ENCODE assay signal across 12 cellular contexts in genomic region chr6:150327117-150327774, GRCh38. TPM values are rescaled to one million over a fixed set of nuclear protein-coding genes. Genes with fewer than 3 reads are reported as not detected.
"Had no signal": no experiment of that assay in that cellular context is flagged by ENCODE, and none has a peak within 500 bp of the region (broad histone marks: within the 10 kb centered on the region; RNA-seq: fewer than 3 reads in every experiment).

No MANE protein-coding gene starts in this region.

- H3K4me1 Mint-ChIP-seq: activated naive CD4-positive, alpha-beta T cell treated with anti-CD3 and anti-CD28 coated beads, Interleukin-2, amount 50 U/mL, for 24 hours; immature natural killer cell; memory B cell had no signal

- H3K4me3 Mint-ChIP-seq: activated naive CD4-positive, alpha-beta T cell treated with anti-CD3 and anti-CD28 coated beads, Interleukin-2, amount 50 U/mL, for 24 hours; immature natural killer cell; memory B cell; natural killer cell treated with Interleukin-12 subunit alpha and Interleukin-12 subunit beta and Interleukin-15 and Interleukin-18, amount 100 ng/mL, for 72 hours; WTC11 had no signal

- H3K27ac ChIP-seq: dorsolateral prefrontal cortex, tibial nerve had no signal

- H3K4me1 ChIP-seq: tibial nerve had no signal

- H3K27me3 Mint-ChIP-seq: activated naive CD4-positive, alpha-beta T cell treated with anti-CD3 and anti-CD28 coated beads, Interleukin-2, amount 50 U/mL, for 24 hours had no signal

- H3K9me3 ChIP-seq: tibial nerve had no signal

- H3K9me3 Mint-ChIP-seq: natural killer cell treated with Interleukin-12 subunit alpha and Interleukin-12 subunit beta and Interleukin-15 and Interleukin-18, amount 100 ng/mL, for 72 hours had no signal

- H3K36me3 Mint-ChIP-seq: activated naive CD4-positive, alpha-beta T cell treated with anti-CD3 and anti-CD28 coated beads, Interleukin-2, amount 50 U/mL, for 24 hours; natural killer cell treated with Interleukin-12 subunit alpha and Interleukin-12 subunit beta and Interleukin-15 and Interleukin-18, amount 100 ng/mL, for 72 hours; WTC11 had no signal

- H3K36me3 ChIP-seq: tibial nerve had no signal

- DNase-seq: activated CD4-positive, alpha-beta T cell treated with anti-CD3 and anti-CD28 coated beads for 48 hours; amniotic stem cell; dorsolateral prefrontal cortex; immature natural killer cell; left colon; T-helper 9 cell had no signal

- H3K27ac Mint-ChIP-seq: activated naive CD4-positive, alpha-beta T cell treated with anti-CD3 and anti-CD28 coated beads, Interleukin-2, amount 50 U/mL, for 24 hours; immature natural killer cell; memory B cell; natural killer cell treated with Interleukin-12 subunit alpha and Interleukin-12 subunit beta and Interleukin-15 and Interleukin-18, amount 100 ng/mL, for 72 hours; WTC11 had no signal

- ATAC-seq: left colon; natural killer cell treated with Interleukin-12 subunit alpha and Interleukin-12 subunit beta and Interleukin-15 and Interleukin-18, amount 100 ng/mL, for 72 hours; WTC11 had no signal

- H3K4me3 ChIP-seq: dorsolateral prefrontal cortex, tibial nerve had no signal

RNA-seq across cellular contexts. Expression of gene IYD, which starts 41.6 kb away (rescaled TPM):
- total RNA-seq: chondrocyte; natural killer cell treated with Interleukin-12 subunit alpha and Interleukin-12 subunit beta and Interleukin-15 and Interleukin-18, amount 100 ng/mL, for 72 hours; WTC11 had no signal
